In the genomic region with DNA sequence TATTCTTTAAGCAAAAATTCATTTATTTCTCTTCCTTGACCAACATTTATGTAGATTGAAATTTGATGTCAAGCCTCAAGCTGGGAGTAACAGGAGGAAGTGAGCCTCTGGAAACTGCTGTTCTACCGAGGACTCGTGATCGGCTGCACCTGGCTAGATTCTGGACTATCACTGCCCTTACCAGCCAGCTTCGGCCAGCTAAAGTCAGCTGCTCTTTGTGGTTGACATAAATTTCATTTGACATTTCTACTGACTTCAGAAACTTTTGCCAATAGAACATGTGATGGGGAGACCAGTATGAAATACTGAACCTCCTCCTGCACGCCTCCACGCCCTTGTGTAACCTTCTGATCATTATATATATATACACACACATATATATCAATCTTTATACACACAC, we compare ENCODE assay signal across 21 cellular contexts.
"Had no signal": no experiment of that assay in that cellular context is flagged by ENCODE, and none has a peak within 500 bp of the region (broad histone marks: within the 10 kb centered on the region; RNA-seq: fewer than 3 reads in every experiment).

No MANE protein-coding gene starts in this region.

- H3K27me3 Mint-ChIP-seq: activated CD8-positive, alpha-beta memory T cell treated with anti-CD3 and anti-CD28 coated beads, Interleukin-2, amount 10 ng/mL, durations not matched to agents 7 days and 5 days; memory B cell had no signal

- H3K27ac ChIP-seq: dorsolateral prefrontal cortex, left lung, SK-N-MC, thoracic aorta had no signal

- H3K9me3 Mint-ChIP-seq: activated CD4-positive, alpha-beta memory T cell treated with anti-CD3 and anti-CD28 coated beads for 36 hours; activated naive CD8-positive, alpha-beta T cell treated with anti-CD3 and anti-CD28 coated beads, Interleukin-2, amount 10 ng/mL, durations not matched to agents 7 days and 5 days; activated T-helper 17 cell treated with anti-CD3 and anti-CD28 coated beads, Interleukin-2, amount 50 U/mL, for 72 hours; stimulated activated effector memory CD8-positive, alpha-beta T cell treated with anti-CD3 and anti-CD28 coated beads, Interleukin-12 subunit alpha, Interleukin-12 subunit beta, amount 100 ng/mL, for 72 hours had no signal

- H3K27ac Mint-ChIP-seq: activated CD4-positive, alpha-beta memory T cell treated with anti-CD3 and anti-CD28 coated beads for 36 hours; activated CD8-positive, alpha-beta memory T cell treated with anti-CD3 and anti-CD28 coated beads, Interleukin-2, amount 10 ng/mL, durations not matched to agents 7 days and 5 days; activated naive CD8-positive, alpha-beta T cell treated with anti-CD3 and anti-CD28 coated beads, Interleukin-2, amount 10 ng/mL, durations not matched to agents 7 days and 5 days; activated T-helper 17 cell treated with anti-CD3 and anti-CD28 coated beads, Interleukin-2, amount 50 U/mL, for 72 hours; memory B cell; naive thymus-derived CD8-positive, alpha-beta T cell; stimulated activated effector memory CD8-positive, alpha-beta T cell treated with anti-CD3 and anti-CD28 coated beads, Interleukin-12 subunit alpha, Interleukin-12 subunit beta, amount 100 ng/mL, for 72 hours had no signal

- H3K4me3 Mint-ChIP-seq: activated CD4-positive, alpha-beta memory T cell treated with anti-CD3 and anti-CD28 coated beads for 36 hours; activated CD8-positive, alpha-beta memory T cell treated with anti-CD3 and anti-CD28 coated beads, Interleukin-2, amount 10 ng/mL, durations not matched to agents 7 days and 5 days; activated naive CD8-positive, alpha-beta T cell treated with anti-CD3 and anti-CD28 coated beads, Interleukin-2, amount 10 ng/mL, durations not matched to agents 7 days and 5 days; activated T-helper 17 cell treated with anti-CD3 and anti-CD28 coated beads, Interleukin-2, amount 50 U/mL, for 72 hours; memory B cell; naive thymus-derived CD8-positive, alpha-beta T cell; stimulated activated effector memory CD8-positive, alpha-beta T cell treated with anti-CD3 and anti-CD28 coated beads, Interleukin-12 subunit alpha, Interleukin-12 subunit beta, amount 100 ng/mL, for 72 hours had no signal

- H3K9me3 ChIP-seq: left lung, mucosa of descending colon, thoracic aorta had no signal

- H3K36me3 ChIP-seq: left lung, thoracic aorta had no signal

- H3K4me1 ChIP-seq: left lung had no signal

- H3K27me3 ChIP-seq: left lung had no signal

- H3K36me3 Mint-ChIP-seq: activated CD4-positive, alpha-beta memory T cell treated with anti-CD3 and anti-CD28 coated beads for 36 hours; activated CD8-positive, alpha-beta memory T cell treated with anti-CD3 and anti-CD28 coated beads, Interleukin-2, amount 10 ng/mL, durations not matched to agents 7 days and 5 days; activated naive CD8-positive, alpha-beta T cell treated with anti-CD3 and anti-CD28 coated beads, Interleukin-2, amount 10 ng/mL, durations not matched to agents 7 days and 5 days; memory B cell; stimulated activated effector memory CD8-positive, alpha-beta T cell treated with anti-CD3 and anti-CD28 coated beads, Interleukin-12 subunit alpha, Interleukin-12 subunit beta, amount 100 ng/mL, for 72 hours had no signal

- H3K4me1 Mint-ChIP-seq: activated CD8-positive, alpha-beta memory T cell treated with anti-CD3 and anti-CD28 coated beads, Interleukin-2, amount 10 ng/mL, durations not matched to agents 7 days and 5 days; activated naive CD8-positive, alpha-beta T cell treated with anti-CD3 and anti-CD28 coated beads, Interleukin-2, amount 10 ng/mL, durations not matched to agents 7 days and 5 days; activated T-helper 17 cell treated with anti-CD3 and anti-CD28 coated beads, Interleukin-2, amount 50 U/mL, for 72 hours; memory B cell; naive thymus-derived CD8-positive, alpha-beta T cell; stimulated activated effector memory CD8-positive, alpha-beta T cell treated with anti-CD3 and anti-CD28 coated beads, Interleukin-12 subunit alpha, Interleukin-12 subunit beta, amount 100 ng/mL, for 72 hours had no signal

- ATAC-seq: activated CD8-positive, alpha-beta memory T cell treated with anti-CD3 and anti-CD28 coated beads, Interleukin-2, amount 10 ng/mL, durations not matched to agents 7 days and 5 days; activated T-helper 17 cell treated with anti-CD3 and anti-CD28 coated beads, Interleukin-2, amount 50 U/mL, for 72 hours; left lung; mucosa of descending colon; naive thymus-derived CD8-positive, alpha-beta T cell; right cardiac atrium; stimulated activated effector memory CD8-positive, alpha-beta T cell treated with anti-CD3 and anti-CD28 coated beads, Interleukin-12 subunit alpha, Interleukin-12 subunit beta, amount 100 ng/mL, for 72 hours had no signal

- H3K4me3 ChIP-seq: dorsolateral prefrontal cortex, left lung, mucosa of descending colon, SK-N-MC, skin epidermis, thoracic aorta had no signal

- DNase-seq: activated CD4-positive, alpha-beta memory T cell treated with anti-CD3 and anti-CD28 coated beads for 36 hours; activated CD8-positive, alpha-beta memory T cell treated with anti-CD3 and anti-CD28 coated beads, Interleukin-2, amount 10 ng/mL, durations not matched to agents 7 days and 5 days; activated naive CD4-positive, alpha-beta T cell treated with Interleukin-2 at 50 U/mL for 16 hours; activated naive CD8-positive, alpha-beta T cell treated with anti-CD3 and anti-CD28 coated beads, Interleukin-2, amount 10 ng/mL, durations not matched to agents 7 days and 5 days; activated T-cell treated with anti-CD3 and anti-CD28 coated beads, Interleukin-2, amount 50 U/mL, for 1 hour; amygdala; caudate nucleus; dorsolateral prefrontal cortex; foreskin melanocyte; kidney; left lung; mucosa of descending colon; naive thymus-derived CD8-positive, alpha-beta T cell; right cardiac atrium; stimulated activated CD4-positive, alpha-beta T cell treated with anti-CD3 and anti-CD28 coated beads, Interleukin-4, amount 100 ng/mL, for 1 hour had no signal
